ENCODE assay signal across 27 cellular contexts in genomic region chr17:7122386-7122785, GRCh38.
A peak's percentile ranks its signal among the peaks of the same experiment; 100 is the strongest.
DNase-seq lines count a peak whose midpoint lies in the region; ATAC-seq and TF ChIP-seq lines count a peak whose summit lies in the region.
"Had no signal": no experiment of that assay in that cellular context is flagged by ENCODE, and none has a peak within 500 bp of the region (broad histone marks: within the 10 kb centered on the region; RNA-seq: fewer than 3 reads in every experiment).

No MANE protein-coding gene starts in this region.

- no peak overlapping the region for H3K27ac ChIP-seq in BLaER1
- no peak overlapping the region for H3K27ac ChIP-seq in MM.1S (ENCODE audit: low read length)
- H3K27ac ChIP-seq: cardiac muscle cell, gastrocnemius medialis, ovary, VCaP had no signal

- H3K36me3 ChIP-seq in BLaER1 (no peaks in the 10 kb centered on the region), MM.1S (replicated peaks; ENCODE audit: insufficient read depth, low read length) (no peaks in the 10 kb centered on the region)
- H3K36me3 ChIP-seq: cardiac muscle cell, gastrocnemius medialis, HAP-1, ovary had no signal

- H3K4me2 ChIP-seq in BLaER1: peak overlapping the region; percentile 48
- peak overlapping the region; percentile 49 for H3K4me2 ChIP-seq in MM.1S (ENCODE audit: low read depth, low read length)

- no peaks in the 10 kb centered on the region for H3K9me3 ChIP-seq in BLaER1
- H3K9me3 ChIP-seq in MM.1S (replicated peaks; ENCODE audit: insufficient read depth, low read length): no peaks in the 10 kb centered on the region
- H3K9me3 ChIP-seq: gastrocnemius medialis, HAP-1, ovary had no signal

- peak overlapping the region; percentile 59 to 88 (median 82) for H3K27ac Mint-ChIP-seq in nephron
- H3K27ac Mint-ChIP-seq: activated naive CD4-positive, alpha-beta T cell treated with anti-CD3 and anti-CD28 coated beads, Interleukin-2, amount 50 U/mL, for 24 hours; natural killer cell treated with Interleukin-12 subunit alpha and Interleukin-12 subunit beta and Interleukin-15 and Interleukin-18, amount 100 ng/mL, for 72 hours had no signal

- H3K4me1 ChIP-seq in BLaER1: peaks cover 28% of the 10 kb centered on the region
- H3K4me1 ChIP-seq in MM.1S (ENCODE audit: low read length): no peaks in the 10 kb centered on the region
- H3K4me1 ChIP-seq: gastrocnemius medialis, HAP-1 had no signal

- H3K27me3 Mint-ChIP-seq in nephron (ENCODE audit: low read depth): peaks cover under 1% of the 10 kb centered on the region

- H4K20me1 ChIP-seq in BLaER1 (no peaks in the 10 kb centered on the region), MM.1S (ENCODE audit: insufficient read depth, low read length) (no peaks in the 10 kb centered on the region)

- no peaks in the 10 kb centered on the region for H3K36me3 Mint-ChIP-seq in nephron (ENCODE audit: low read depth)
- H3K36me3 Mint-ChIP-seq: activated naive CD4-positive, alpha-beta T cell treated with anti-CD3 and anti-CD28 coated beads, Interleukin-2, amount 50 U/mL, for 24 hours; natural killer cell treated with Interleukin-12 subunit alpha and Interleukin-12 subunit beta and Interleukin-15 and Interleukin-18, amount 100 ng/mL, for 72 hours had no signal

- 0 out of 2 replicates have a peak, but pooled peaks cover 4% of the 10 kb centered on the region for H3F3A ChIP-seq in MM.1S (ENCODE audit: insufficient read depth, low read length)

- no peaks in the 10 kb centered on the region for H3K27me3 ChIP-seq in BLaER1
- H3K27me3 ChIP-seq in MM.1S (replicated peaks; ENCODE audit: insufficient read depth, low read length): peaks cover 24% of the 10 kb centered on the region
- H3K27me3 ChIP-seq: cardiac muscle cell, ovary had no signal

- no peaks in the 10 kb centered on the region for H3K9me2 ChIP-seq in MM.1S (replicated peaks; ENCODE audit: insufficient read depth, low read length)

- H3K9ac ChIP-seq in BLaER1: no peak overlapping the region
- no peak overlapping the region for H3K9ac ChIP-seq in MM.1S (ENCODE audit: low read length)

- H3K4me3 ChIP-seq in BLaER1: no peak overlapping the region
- H3K4me3 ChIP-seq in MM.1S (ENCODE audit: low read length): peak overlapping the region; percentile 37; the same call in 1 of the 2 replicates
- H3K4me3 ChIP-seq: cardiac muscle cell, coronary artery, gastrocnemius medialis, HAP-1, lung, ovary had no signal

- DNase-seq in MM.1S: peak; percentile 33
- peak; percentile 17 for DNase-seq in dedifferentiated amniotic fluid mesenchymal stem cell (ENCODE audit: extremely low spot score)
- no peak for DNase-seq in stimulated activated CD8-positive, alpha-beta memory T cell treated with anti-CD3 and anti-CD28 coated beads, Interleukin-4, amount 100 ng/mL, for 48 hours
- no peak for DNase-seq in HCEC 1CT
- no peak for DNase-seq in activated CD4-positive, CD25-positive, alpha-beta regulatory T cell treated with anti-CD3 and anti-CD28 coated beads, Interleukin-2, amount 50 U/mL, for 72 hours
- DNase-seq: activated CD4-positive, alpha-beta T cell treated with anti-CD3 and anti-CD28 coated beads for 4 hours; activated CD8-positive, alpha-beta memory T cell treated with anti-CD3 and anti-CD28 coated beads for 24 hours; DMS153; gastrocnemius medialis; NCI-H1048; NCI-H1694; NCI-H446 treated with DMSO at 0.1 percent for 48 hours; ovary; retina; small intestine; stimulated activated naive CD4-positive, alpha-beta T cell treated with Interleukin-2 at 50 U/mL for 16 hours; T-helper 9 cell had no signal

- no peaks in the 10 kb centered on the region for H3K79me2 ChIP-seq in MM.1S (ENCODE audit: low read length)

- peak overlapping the region; percentile 30; the same call in 1 of the 2 replicates for H2AFZ ChIP-seq in MM.1S (ENCODE audit: low read length)

- H3K4me3 Mint-ChIP-seq in nephron: peak overlapping the region in 1 of 3 experiments; percentile 13
- H3K4me3 Mint-ChIP-seq: activated naive CD4-positive, alpha-beta T cell treated with anti-CD3 and anti-CD28 coated beads, Interleukin-2, amount 50 U/mL, for 24 hours; natural killer cell treated with Interleukin-12 subunit alpha and Interleukin-12 subunit beta and Interleukin-15 and Interleukin-18, amount 100 ng/mL, for 72 hours had no signal

- peaks cover 24% of the 10 kb centered on the region for H3K4me1 Mint-ChIP-seq in nephron
- H3K4me1 Mint-ChIP-seq: activated naive CD4-positive, alpha-beta T cell treated with anti-CD3 and anti-CD28 coated beads, Interleukin-2, amount 50 U/mL, for 24 hours had no signal

- no peaks in the 10 kb centered on the region for H3K9me3 Mint-ChIP-seq in nephron
- H3K9me3 Mint-ChIP-seq: activated naive CD4-positive, alpha-beta T cell treated with anti-CD3 and anti-CD28 coated beads, Interleukin-2, amount 50 U/mL, for 24 hours; natural killer cell treated with Interleukin-12 subunit alpha and Interleukin-12 subunit beta and Interleukin-15 and Interleukin-18, amount 100 ng/mL, for 72 hours had no signal

- TF ChIP-seq CTCF in MM.1S (IDR thresholded peaks at IDR 0.05; ENCODE audit: low read length) (no peak), nephron (IDR thresholded peaks at IDR 0.05; ENCODE audit: unreplicated experiment in 3 of 3) (no peak)

- ATAC-seq in HG03571 (IDR thresholded peaks at IDR 0.05; ENCODE audit: unreplicated experiment): no peak
- ATAC-seq: gastrocnemius medialis; natural killer cell treated with Interleukin-12 subunit alpha and Interleukin-12 subunit beta and Interleukin-15 and Interleukin-18, amount 100 ng/mL, for 72 hours had no signal

Comparison
In these comparisons a context has a peak if more than half of its experiments do, and no peak if none do; other contexts are left out.
1. DNase-seq: peak in MM.1S (single experiment) and dedifferentiated amniotic fluid mesenchymal stem cell (single experiment); none in stimulated activated CD8-positive, alpha-beta memory T cell treated with anti-CD3 and anti-CD28 coated beads, Interleukin-4, amount 100 ng/mL, for 48 hours (single experiment), HCEC 1CT (single experiment) and activated CD4-positive, CD25-positive, alpha-beta regulatory T cell treated with anti-CD3 and anti-CD28 coated beads, Interleukin-2, amount 50 U/mL, for 72 hours (single experiment).